Comparison of ENCODE assay signal across 8 cellular contexts in genomic region chr9:114383866-114384231, GRCh38. TPM values are rescaled to one million over a fixed set of nuclear protein-coding genes. Genes with fewer than 3 reads are reported as not detected.
DNase-seq lines count a peak whose midpoint lies in the region; ATAC-seq, FAIRE-seq and TF ChIP-seq lines count a peak whose summit lies in the region.

No MANE protein-coding gene starts in this region.

- no peak overlapping the region for H3K18ac ChIP-seq in H1 (ENCODE audit: extremely low read depth, low read length)

- ATAC-seq in HG02678 (IDR thresholded peaks at IDR 0.05; ENCODE audit: unreplicated experiment), result no peak

- POLR2A ChIA-PET in H1 (lab: Charles Lee; ENCODE audit: partially characterized antibody), result interaction anchor here (1.4 to 10.9 kb wide), 4 partner anchors 11 to 27 kb away, joined by 3 to 67 read pairs (median 22); no protein-coding TSS in a partner anchor

- H3K27ac ChIP-seq in H1 (ENCODE audit: low read depth, low read length) (no peak overlapping the region), skeletal muscle tissue (ENCODE audit: low read depth, low read length) (peak overlapping the region; percentile 76)

- 0 out of 2 replicates have a peak overlapping the region, but pooled peaks have one; percentile 13 for H2BK20ac ChIP-seq in H1 (ENCODE audit: low read length)

- FAIRE-seq in H1 (lab: Jason Lieb, UNC), result no peak

- TF ChIP-seq EP300 in H1 (IDR thresholded peaks at IDR 0.05; ENCODE audit: borderline replicate concordance in 1 of 2, low read depth in 2 of 2, low read length in 2 of 2), result no peak

- TF ChIP-seq POLR2A in H1 (IDR thresholded peaks at IDR 0.05; ENCODE audit: control extremely low read depth in 1 of 2, low read depth in 2 of 2, low read length in 2 of 2), result no peak

- DNase-seq in GM12864 (ENCODE audit: low read depth) (no peak), NT2/D1 (ENCODE audit: low read depth, low spot score) (no peak), H1 (ENCODE audit: low read depth in 1 of 2, low spot score in 2 of 2) (no peak), NCI-H748 (lab: John Stamatoyannopoulos, UW; ENCODE audit: unreplicated experiment) (no peak), NCI-H82 treated with DMSO at 0.1 percent for 48 hours (lab: John Stamatoyannopoulos, UW; ENCODE audit: unreplicated experiment) (no peak)
- no peak for DNase-seq in activated effector memory CD4-positive, alpha-beta T cell treated with Interleukin-2 at 50 U/mL for 16 hours

- H3K4me3 ChIP-seq in GM12864 (ENCODE audit: low read depth, low read length) (peak overlapping the region; percentile 47), NT2/D1 (ENCODE audit: insufficient read length, low read depth) (no peak overlapping the region), H1 (ENCODE audit: extremely low read depth in 1 of 4, insufficient read depth in 2 of 4, low read depth in 3 of 4, low read length in 4 of 4) (no peak overlapping the region), skeletal muscle tissue (ENCODE audit: low read length in 3 of 3) (peak overlapping the region in 1 of 3 donors; percentile 27)

- no peak overlapping the region for H3K4ac ChIP-seq in H1 (replicated peaks; ENCODE audit: insufficient read length, low read depth, low read length)

- 95% methylated on average over 6 of the region's 6 CpGs; no CpG with 5 or more reads in 1 of the 2 experiments for WGBS in H1 (ENCODE audit: extremely low coverage in 1 of 2, insufficient coverage in 1 of 2, insufficient read length in 1 of 2, insufficient replicate concordance in 2 of 2, low coverage in 1 of 2, low lambda C conversion rate in 2 of 2, missing lambda C conversion rate in 1 of 2), 2 experiments

- no peak overlapping the region for H4K5ac ChIP-seq in H1 (ENCODE audit: insufficient read length, low read depth, low read length)

- H3K79me1 ChIP-seq in H1 (ENCODE audit: low read depth, low read length), result peaks cover 3% of the 10 kb centered on the region; the same call in 1 of the 2 replicates

- H2BK5ac ChIP-seq in H1 (ENCODE audit: low read depth, low read length), result no peak overlapping the region

- H2BK120ac ChIP-seq in H1 (replicated peaks; ENCODE audit: low read depth, low read length), result peak overlapping the region; percentile 17

- H3K14ac ChIP-seq in H1 (ENCODE audit: insufficient read length), result no peak overlapping the region

- TF ChIP-seq CTCF in GM12864 (IDR thresholded peaks at IDR 0.05; ENCODE audit: low read depth, low read length, missing control alignments) (no peak), H1 (IDR thresholded peaks at IDR 0.05; ENCODE audit: control extremely low read depth in 1 of 3, insufficient read depth in 1 of 3, low read depth in 1 of 3, low read length in 3 of 3) (no peak)

- H3K79me2 ChIP-seq in H1 (ENCODE audit: control insufficient read depth in 1 of 2, insufficient read depth in 2 of 2, low read length in 2 of 2), result peaks cover 0 to 2% of the 10 kb centered on the region in 2 experiments; a peak in 1 of 4 replicates

- no peak overlapping the region for H4K8ac ChIP-seq in H1 (ENCODE audit: extremely low read depth, insufficient read depth, low read length)

- TF ChIP-seq RAD21 in H1 (IDR thresholded peaks at IDR 0.05 in 1 of 2, conservative IDR thresholded peaks at IDR 0.05 in 1 of 2; ENCODE audit: low read depth in 2 of 2, low read length in 2 of 2), result no peak

- H3K9me3 ChIP-seq in NT2/D1 (ENCODE audit: insufficient read depth, low read length) (no peaks in the 10 kb centered on the region), H1 (ENCODE audit: insufficient read depth in 2 of 2, low read depth in 1 of 2, low read length in 1 of 2) (no peaks in the 10 kb centered on the region), skeletal muscle tissue (ENCODE audit: control insufficient read depth in 3 of 3, low read length in 3 of 3) (no peaks in the 10 kb centered on the region)

- no peak overlapping the region for H2BK12ac ChIP-seq in H1 (ENCODE audit: low read depth, low read length)

- H4K91ac ChIP-seq in H1 (replicated peaks; ENCODE audit: insufficient read length, low read length), result peak overlapping the region; percentile 29

- H2BK15ac ChIP-seq in H1 (ENCODE audit: low read length), result no peak overlapping the region; the same call in 1 of the 2 replicates

- no peak overlapping the region for H2AK5ac ChIP-seq in H1 (ENCODE audit: low read depth, low read length)

- CTCF ChIA-PET in H1 (lab: Charles Lee; ENCODE audit: partially characterized antibody), result interaction anchor here (1.0 to 1.6 kb wide), 5 partner anchors 11 to 238 kb away, joined by 3 to 5 read pairs (median 3); no protein-coding TSS in a partner anchor

- H3K4me2 ChIP-seq in H1 (ENCODE audit: insufficient read depth in 1 of 2, low read depth in 2 of 2, low read length in 2 of 2), result 0 out of 4 replicates have a peak overlapping the region, but pooled peaks have one; percentile 7 to 20

- no peaks in the 10 kb centered on the region for H4K20me1 ChIP-seq in H1 (replicated peaks in 1 of 2; ENCODE audit: control insufficient read depth in 1 of 2, insufficient read depth in 2 of 2, low read length in 2 of 2)

- H3K56ac ChIP-seq in H1 (replicated peaks; ENCODE audit: insufficient read length, low read depth, low read length), result no peak overlapping the region

- H2AFZ ChIP-seq in H1 (ENCODE audit: low read length), result no peak overlapping the region

- peaks cover 21% of the 10 kb centered on the region for H3K36me3 ChIP-seq in NT2/D1 (ENCODE audit: insufficient read depth, insufficient read length, low read length)
- peaks cover 0 to 3% (median 3%) of the 10 kb centered on the region in 4 experiments; a peak in 3 of 8 replicates for H3K36me3 ChIP-seq in H1 (ENCODE audit: control insufficient read depth in 2 of 4, insufficient read depth in 4 of 4, low read length in 3 of 4)
- peaks cover 0 to 9% (median 2%) of the 10 kb centered on the region in 3 donors for H3K36me3 ChIP-seq in skeletal muscle tissue (ENCODE audit: control insufficient read depth in 3 of 3, insufficient read depth in 3 of 3, low read length in 3 of 3)

- H3K9ac ChIP-seq in NT2/D1 (ENCODE audit: insufficient read length, low read depth), result peak overlapping the region; percentile 72
- H3K9ac ChIP-seq in H1 (replicated peaks in 1 of 4; ENCODE audit: extremely low read depth in 1 of 4, low read depth in 3 of 4, low read length in 3 of 4), result no peak overlapping the region
- H3K9ac ChIP-seq in skeletal muscle tissue (ENCODE audit: low read depth in 1 of 3, low read length in 3 of 3), result peak overlapping the region in 2 of 3 donors; percentile 16 to 50

- H3K4me1 ChIP-seq in NT2/D1 (ENCODE audit: insufficient read depth, insufficient read length), result peaks cover 31% of the 10 kb centered on the region
- H3K4me1 ChIP-seq in H1 (replicated peaks in 1 of 4; ENCODE audit: control insufficient read depth in 3 of 4, insufficient read depth in 4 of 4, low read length in 3 of 4), result peaks cover 19 to 48% (median 39%) of the 10 kb centered on the region in 4 experiments
- peaks cover 45 to 54% (median 48%) of the 10 kb centered on the region in 3 donors for H3K4me1 ChIP-seq in skeletal muscle tissue (ENCODE audit: control insufficient read depth in 3 of 3, insufficient read depth in 3 of 3, low read length in 3 of 3)

- H3K27me3 ChIP-seq in NT2/D1 (ENCODE audit: insufficient read depth, insufficient read length), result no peaks in the 10 kb centered on the region
- H3K27me3 ChIP-seq in H1 (replicated peaks in 1 of 4; ENCODE audit: control insufficient read depth in 3 of 4, extremely low read depth in 1 of 4, insufficient read depth in 3 of 4, low read length in 3 of 4), result no peaks in the 10 kb centered on the region; a peak in 1 of 7 replicates
- peaks cover 0 to 14% (median 0%) of the 10 kb centered on the region in 3 donors for H3K27me3 ChIP-seq in skeletal muscle tissue (ENCODE audit: control insufficient read depth in 3 of 3, insufficient read depth in 3 of 3, low read length in 3 of 3)

- H3K23ac ChIP-seq in H1 (ENCODE audit: insufficient read length), result no peak overlapping the region

- no peaks in the 10 kb centered on the region for H3K23me2 ChIP-seq in H1 (ENCODE audit: low read depth, low read length)

TF ChIP-seq in H1, 55 proteins besides CTCF, POLR2A, EP300 and RAD21:
- no peak for TF ChIP-seq ATF3 (IDR thresholded peaks at IDR 0.05; ENCODE audit: insufficient read depth, low read depth, low read length)
TF ChIP-seq in H1: peak in this region for 0.

RNA-seq across cellular contexts. Expression of gene AKNA, which starts 3.9 kb away (rescaled TPM):
- 25.9 and 27.4 TPM in 2 replicates for total RNA-seq in H1 (2021; fragmentation: NEBNext Ultra II Directional; extraction: Animal tissue kit (Norgen Biotek cat#: 25700))
- 21.0 and 28.3 TPM in 2 replicates for polyA plus RNA-seq in H1 (2011; rRNA removed)
- 18.3 TPM for polyA plus RNA-seq in H1 (2011; cell fraction: cytosol; rRNA removed)
- 62.7 TPM for polyA plus RNA-seq in H1 (2011; cell fraction: nucleus; rRNA removed)
- polyA plus RNA-seq in H1 (2012, experiment 1 of 2), result 16.3 to 28.1 TPM (median 25.3 TPM) in 4 replicates
- polyA plus RNA-seq in H1 (2012, experiment 2 of 2), result 16.4 TPM
- polyA plus RNA-seq in H1 (2013, experiment 1 of 2), result 16.0 TPM
- polyA plus RNA-seq in H1 (2013, experiment 2 of 2), result 15.2 TPM
- polyA minus RNA-seq in H1 (2011; rRNA and poly(A)+ RNA removed), result 21.8 and 26.9 TPM in 2 replicates
- polyA minus RNA-seq in H1 (2011; cell fraction: cytosol; rRNA and poly(A)+ RNA removed), result 32.5 TPM
- 36.8 TPM for polyA minus RNA-seq in H1 (2011; cell fraction: nucleus; rRNA and poly(A)+ RNA removed)
- 6.3 TPM for total RNA-seq in skeletal muscle tissue

RNA-seq across cellular contexts. Expression of gene ORM2, which starts 54.2 kb away (rescaled TPM):
- 0.90 TPM in 1 of 2 replicates, not detected in the other for total RNA-seq in H1 (2021; fragmentation: NEBNext Ultra II Directional; extraction: Animal tissue kit (Norgen Biotek cat#: 25700))
- 0.66 and 1.3 TPM in 2 replicates for polyA plus RNA-seq in H1 (2011; rRNA removed)
- polyA plus RNA-seq in H1 (2011; cell fraction: cytosol; rRNA removed), result 1.1 TPM
- polyA plus RNA-seq in H1 (2011; cell fraction: nucleus; rRNA removed), result 0.17 TPM
- polyA plus RNA-seq in H1 (2012, experiment 1 of 2), result 1.0 to 1.8 TPM (median 1.5 TPM) in 4 replicates
- 0.33 TPM for polyA plus RNA-seq in H1 (2012, experiment 2 of 2)
- 0.24 TPM for polyA plus RNA-seq in H1 (2013, experiment 1 of 2)
- polyA plus RNA-seq in H1 (2013, experiment 2 of 2), result 0.29 TPM
- polyA minus RNA-seq in H1 (2011; rRNA and poly(A)+ RNA removed), result 0.51 TPM in 1 of 2 replicates, not detected in the other
- polyA minus RNA-seq in H1 (2011; cell fraction: cytosol; rRNA and poly(A)+ RNA removed), result not detected
- polyA minus RNA-seq in H1 (2011; cell fraction: nucleus; rRNA and poly(A)+ RNA removed), result not detected
- total RNA-seq in skeletal muscle tissue, result not detected

Comparison
In these comparisons a context has a peak if more than half of its experiments do, and no peak if none do; other contexts are left out.
1. H3K9ac ChIP-seq: peak in NT2/D1 (single experiment) and skeletal muscle tissue (2 of 3); none in H1 (0 of 4).